Comparison of ENCODE assay signal across 14 cellular contexts in the genomic region with DNA sequence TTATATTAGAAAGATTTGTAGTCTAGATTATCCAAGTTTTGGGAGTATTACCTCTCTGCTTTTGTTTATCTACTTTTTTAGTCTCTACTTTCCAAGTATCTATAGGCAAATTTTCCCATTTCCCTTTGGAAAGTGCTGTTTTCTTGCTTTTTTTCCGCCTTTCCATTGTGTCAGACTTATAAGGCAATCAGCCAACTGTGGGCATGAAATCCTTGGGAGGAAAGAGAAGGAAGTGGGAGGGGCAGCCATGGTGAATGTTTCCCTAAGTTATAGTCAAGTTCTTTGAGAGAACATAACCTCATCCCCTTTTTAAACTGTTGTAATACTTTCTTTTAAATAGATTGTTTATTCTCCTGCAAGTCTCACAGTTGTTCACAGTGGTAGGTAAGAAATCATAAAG. TPM values are rescaled to one million over a fixed set of nuclear protein-coding genes. Genes with fewer than 3 reads are reported as not detected.
DNase-seq lines count a peak whose midpoint lies in the region; ATAC-seq and TF ChIP-seq lines count a peak whose summit lies in the region.
"Had no signal": no experiment of that assay in that cellular context is flagged by ENCODE, and none has a peak within 500 bp of the region (broad histone marks: within the 10 kb centered on the region; RNA-seq: fewer than 3 reads in every experiment).

No MANE protein-coding gene starts in this region.

- no peak for ATAC-seq in IMR-90 (ENCODE audit: low read depth)
- ATAC-seq: activated naive CD4-positive, alpha-beta T cell treated with anti-CD3 and anti-CD28 coated beads, Interleukin-2, amount 50 U/mL, for 72 hours had no signal

- peak overlapping the region in 4 of 7 donors; percentile 32 to 84 (median 56) for H3K27ac Mint-ChIP-seq in CD14-positive monocyte
- H3K27ac Mint-ChIP-seq in activated CD4-positive, alpha-beta memory T cell treated with anti-CD3 and anti-CD28 coated beads for 36 hours = no peak overlapping the region
- H3K27ac Mint-ChIP-seq: activated CD4-positive, alpha-beta memory T cell treated with anti-CD3 and anti-CD28 coated beads, Interleukin-2, amount 10 ng/mL, durations not matched to agents 7 days and 5 days; activated naive CD4-positive, alpha-beta T cell treated with anti-CD3 and anti-CD28 coated beads, Interleukin-2, amount 50 U/mL, for 72 hours had no signal

- H3K56ac ChIP-seq in IMR-90 (ENCODE audit: extremely low read depth, insufficient read depth, low read length) = no peak overlapping the region
- H3K56ac ChIP-seq in mesendoderm (ENCODE audit: low read length) = no peak overlapping the region

- peaks cover 9% of the 10 kb centered on the region; the same call in 1 of the 2 replicates for H3K36me3 ChIP-seq in IMR-90 (ENCODE audit: control insufficient read depth, insufficient read depth, low read length)
- H3K36me3 ChIP-seq in mesendoderm (ENCODE audit: control insufficient read depth, insufficient read depth, low read length) = no peaks in the 10 kb centered on the region
- no peaks in the 10 kb centered on the region for H3K36me3 ChIP-seq in H7 (replicated peaks; ENCODE audit: control insufficient read depth, insufficient read depth, low read length)

- in situ Hi-C loops in IMR-90 (cut with MboI; ENCODE audit: low sequenced_read_pairs) = no loop called here

- no peak overlapping the region for H3K14ac ChIP-seq in IMR-90 (replicated peaks; ENCODE audit: low read depth, low read length)

- no peak overlapping the region for H2BK15ac ChIP-seq in IMR-90 (ENCODE audit: low read depth, low read length)
- no peak overlapping the region for H2BK15ac ChIP-seq in mesendoderm (replicated peaks; ENCODE audit: low read depth)

- no peak overlapping the region for H3K18ac ChIP-seq in IMR-90 (ENCODE audit: low read depth, low read length)
- no peak overlapping the region for H3K18ac ChIP-seq in mesendoderm (ENCODE audit: low read length)

- no peak overlapping the region for H3K27ac ChIP-seq in IMR-90 (ENCODE audit: insufficient read depth, low read length)
- no peak overlapping the region for H3K27ac ChIP-seq in mesendoderm (ENCODE audit: low read depth, low read length)

- H3K27me3 Mint-ChIP-seq in CD14-positive monocyte (ENCODE audit: low read depth in 3 of 3) = no peaks in the 10 kb centered on the region
- H3K27me3 Mint-ChIP-seq in activated CD4-positive, alpha-beta memory T cell treated with anti-CD3 and anti-CD28 coated beads for 36 hours = no peaks in the 10 kb centered on the region
- H3K27me3 Mint-ChIP-seq: activated CD4-positive, alpha-beta memory T cell treated with anti-CD3 and anti-CD28 coated beads, Interleukin-2, amount 10 ng/mL, durations not matched to agents 7 days and 5 days had no signal

- H2AFZ ChIP-seq in IMR-90 (replicated peaks; ENCODE audit: low read length, poor library complexity) = no peak overlapping the region

- CTCF ChIA-PET in IMR-90 (lab: Yijun Ruan, JAX) = no interaction called here
- CTCF ChIA-PET in activated CD4-positive, alpha-beta memory T cell treated with anti-CD3 and anti-CD28 coated beads for 36 hours (lab: Charles Lee) = no interaction called here

- TF ChIP-seq CTCF in CD14-positive monocyte (IDR thresholded peaks at IDR 0.05) (no peak), IMR-90 (conservative IDR thresholded peaks at IDR 0.05; ENCODE audit: low read depth, low read length) (no peak), cardiac fibroblast (IDR thresholded peaks at IDR 0.05; ENCODE audit: low read depth, low read length) (no peak)

- H2AK9ac ChIP-seq in IMR-90 (replicated peaks; ENCODE audit: low read depth, low read length, poor library complexity) = no peak overlapping the region

- no peak overlapping the region for H4K8ac ChIP-seq in IMR-90 (ENCODE audit: low read depth in 2 of 2, low read length in 2 of 2)
- no peak overlapping the region for H4K8ac ChIP-seq in mesendoderm (ENCODE audit: low read depth, low read length)

- WGBS in IMR-90 (ENCODE audit: extremely low coverage in 2 of 2, insufficient read length in 1 of 2), 2 experiments = no CpG with 5 or more reads among the region's 1 CpG
- no CpG with 5 or more reads among the region's 1 CpG for WGBS in mesendoderm (ENCODE audit: extremely low coverage, insufficient coverage, low lambda C conversion rate)

- no peak overlapping the region for H2BK20ac ChIP-seq in IMR-90 (ENCODE audit: low read depth, low read length)

- H3K4me1 Mint-ChIP-seq in CD14-positive monocyte = peaks cover 45% of the 10 kb centered on the region
- H3K4me1 Mint-ChIP-seq in activated CD4-positive, alpha-beta memory T cell treated with anti-CD3 and anti-CD28 coated beads for 36 hours (ENCODE audit: low read depth) = peaks cover 43% of the 10 kb centered on the region

- H2BK5ac ChIP-seq in IMR-90 (ENCODE audit: low read depth, low read length, poor library complexity, severe bottlenecking) (no peak overlapping the region), mesendoderm (ENCODE audit: low read length) (no peak overlapping the region)

- peak overlapping the region in 1 of 2 donors; percentile 41 for H3K4me3 Mint-ChIP-seq in CD14-positive monocyte
- no peak overlapping the region for H3K4me3 Mint-ChIP-seq in activated CD4-positive, alpha-beta memory T cell treated with anti-CD3 and anti-CD28 coated beads for 36 hours
- H3K4me3 Mint-ChIP-seq: activated CD4-positive, alpha-beta memory T cell treated with anti-CD3 and anti-CD28 coated beads, Interleukin-2, amount 10 ng/mL, durations not matched to agents 7 days and 5 days had no signal

- no peak overlapping the region for H2BK120ac ChIP-seq in IMR-90 (ENCODE audit: low read depth, low read length)
- H2BK120ac ChIP-seq in mesendoderm (ENCODE audit: low read depth, low read length) = no peak overlapping the region

- H4K5ac ChIP-seq in IMR-90 (ENCODE audit: low read depth, low read length) (no peak overlapping the region), mesendoderm (ENCODE audit: low read length) (no peak overlapping the region)

- H2AK5ac ChIP-seq in IMR-90 (ENCODE audit: low read depth, low read length) = no peak overlapping the region
- no peak overlapping the region for H2AK5ac ChIP-seq in mesendoderm (ENCODE audit: low read length)

- no peaks in the 10 kb centered on the region for H3K27me3 ChIP-seq in IMR-90 (ENCODE audit: control insufficient read depth, insufficient read depth, low read length)
- no peaks in the 10 kb centered on the region for H3K27me3 ChIP-seq in mesendoderm (ENCODE audit: insufficient read depth, low read length, poor library complexity)
- no peaks in the 10 kb centered on the region for H3K27me3 ChIP-seq in H7 (ENCODE audit: control insufficient read depth, insufficient read depth, low read length)
- H3K27me3 ChIP-seq: heart right ventricle had no signal

- H3K9me1 ChIP-seq in IMR-90 (ENCODE audit: insufficient read depth, low read length) = peaks cover 10% of the 10 kb centered on the region

- BruUV-seq in IMR-90 (replicated peaks; lab: Mats Ljungman, UMichigan) = no TSS peak

- no peak overlapping the region for H4K91ac ChIP-seq in IMR-90 (ENCODE audit: insufficient read depth, low read depth, low read length)

- H3K79me2 ChIP-seq in mesendoderm (ENCODE audit: control insufficient read depth, insufficient read depth, low read length) = peaks cover 11% of the 10 kb centered on the region

- no peak overlapping the region for H3K4ac ChIP-seq in IMR-90 (ENCODE audit: low read depth, low read length)
- H3K4ac ChIP-seq in mesendoderm (ENCODE audit: low read depth, low read length) = no peak overlapping the region

- intact Hi-C loops in CD14-positive monocyte (cut with micrococcal nuclease) (no loop called here), IMR-90 (cut with micrococcal nuclease) (loop anchor here (5.0 kb wide), 1 partner anchor 34 kb away; no protein-coding TSS in a partner anchor)
- intact Hi-C loops in activated CD4-positive, alpha-beta memory T cell treated with anti-CD3 and anti-CD28 coated beads for 36 hours (cut with micrococcal nuclease) = loop anchor here (5.0 kb wide), 1 partner anchor 49 kb away; no protein-coding TSS in a partner anchor

- TF ChIP-seq POLR2A in IMR-90 (IDR thresholded peaks at IDR 0.05; ENCODE audit: low read depth, low read length) = no peak

- peaks cover 4 to 27% (median 14%) of the 10 kb centered on the region in 7 donors for H3K9me3 Mint-ChIP-seq in CD14-positive monocyte
- peaks cover 30% of the 10 kb centered on the region for H3K9me3 Mint-ChIP-seq in activated CD4-positive, alpha-beta memory T cell treated with anti-CD3 and anti-CD28 coated beads for 36 hours

- H3K4me3 ChIP-seq in IMR-90 (ENCODE audit: insufficient read depth, low read depth, low read length) (no peak overlapping the region), cardiac fibroblast (replicated peaks in 1 of 2; ENCODE audit: low read depth in 2 of 2, low read length in 2 of 2) (no peak overlapping the region), mesendoderm (ENCODE audit: low read length) (no peak overlapping the region), H7 (ENCODE audit: insufficient read depth, low read depth, low read length) (no peak overlapping the region)
- H3K4me3 ChIP-seq: heart right ventricle had no signal

- H3K23ac ChIP-seq in IMR-90 (ENCODE audit: low read depth, low read length) (no peak overlapping the region), mesendoderm (ENCODE audit: low read length) (no peak overlapping the region)

- peaks cover 34 to 47% of the 10 kb centered on the region in 2 donors for H3K36me3 Mint-ChIP-seq in CD14-positive monocyte
- peaks cover 46% of the 10 kb centered on the region for H3K36me3 Mint-ChIP-seq in activated CD4-positive, alpha-beta memory T cell treated with anti-CD3 and anti-CD28 coated beads for 36 hours

- no peak for TF ChIP-seq RAD21 in IMR-90 (IDR thresholded peaks at IDR 0.05; ENCODE audit: low read length)

- H3K9me3 ChIP-seq in IMR-90 (ENCODE audit: control insufficient read depth, insufficient read depth, low read length) = peaks cover 12% of the 10 kb centered on the region

- H3K79me1 ChIP-seq in IMR-90 (ENCODE audit: low read depth in 1 of 2, low read length in 2 of 2) (peaks cover 18 to 43% of the 10 kb centered on the region in 2 experiments), mesendoderm (ENCODE audit: low read length) (peaks cover 2% of the 10 kb centered on the region)

- dilution Hi-C loops in IMR-90 (cut with HindIII; ENCODE audit: low sequenced_read_pairs, unreplicated experiment) = no loop called here

- H4K20me1 ChIP-seq in IMR-90 (ENCODE audit: insufficient read depth, low read length) = peaks cover 71% of the 10 kb centered on the region

- H3K9ac ChIP-seq in IMR-90 (ENCODE audit: low read depth, low read length) = no peak overlapping the region
- H3K9ac ChIP-seq in mesendoderm (ENCODE audit: low read length) = no peak overlapping the region

- H3K4me2 ChIP-seq in IMR-90 (ENCODE audit: low read depth, low read length) (no peak overlapping the region), mesendoderm (ENCODE audit: low read length) (no peak overlapping the region)

- DNase-seq in CD14-positive monocyte (ENCODE audit: low spot score) (no peak), IMR-90 (peak; percentile 33), cardiac fibroblast (ENCODE audit: low read depth in 2 of 2) (peak; percentile 61 to 62), mesendoderm (peak; percentile 43), H7 (no peak), NCI-H2107 treated with DMSO at 0.1 percent for 48 hours (lab: John Stamatoyannopoulos, UW; ENCODE audit: unreplicated experiment) (no peak)
- no peak for DNase-seq in activated CD4-positive, alpha-beta memory T cell treated with anti-CD3 and anti-CD28 coated beads for 36 hours
- DNase-seq in activated effector memory CD4-positive, alpha-beta T cell treated with anti-CD3 and anti-CD28 coated beads, Interleukin-2, amount 50 U/mL, for 16 hours = no peak
- DNase-seq: activated CD4-positive, alpha-beta memory T cell treated with anti-CD3 and anti-CD28 coated beads, Interleukin-2, amount 10 ng/mL, durations not matched to agents 7 days and 5 days; NCI-H345; stimulated activated CD4-positive, alpha-beta T cell treated with anti-CD3 and anti-CD28 coated beads, Interleukin-4, amount 100 ng/mL, for 1 hour; stimulated activated naive CD4-positive, alpha-beta T cell treated with Interleukin-2 at 50 U/mL for 16 hours had no signal

- POLR2A ChIA-PET in IMR-90 (lab: Charles Lee; ENCODE audit: unreplicated experiment) = no interaction called here
- POLR2A ChIA-PET in activated CD4-positive, alpha-beta memory T cell treated with anti-CD3 and anti-CD28 coated beads for 36 hours (lab: Charles Lee) = no interaction called here

- H3K4me1 ChIP-seq in IMR-90 (ENCODE audit: control insufficient read depth, insufficient read depth, low read length) (peaks cover 5% of the 10 kb centered on the region; the same call in 1 of the 2 replicates), mesendoderm (ENCODE audit: control insufficient read depth, low read depth, low read length) (peaks cover 5% of the 10 kb centered on the region)

RNA-seq across cellular contexts. Expression of a gene that starts 52.6 kb away (rescaled TPM):
- polyA plus RNA-seq in CD14-positive monocyte (10 to 100 TPM; 37.7 to 57.6 TPM), IMR-90 (2012; rRNA removed) (12.0 and 14.5 TPM in 2 replicates)
- total RNA-seq in IMR-90 (2012; rRNA removed) = 38.9 and 88.0 TPM in 2 replicates
- polyA plus RNA-seq in IMR-90 (2012; cell fraction: cytosol; rRNA removed) = 2.1 and 2.9 TPM in 2 replicates
- 2.0 and 15.2 TPM in 2 replicates for polyA plus RNA-seq in IMR-90 (2012; cell fraction: nucleus; rRNA removed; ENCODE audit: low replicate concordance)
- polyA plus RNA-seq in mesendoderm (2013, experiment 1 of 2) = 18.5 TPM
- polyA plus RNA-seq in mesendoderm (2013, experiment 2 of 2) = 18.1 TPM
- total RNA-seq in activated CD4-positive, alpha-beta memory T cell treated with anti-CD3 and anti-CD28 coated beads for 36 hours = 10 to 100 TPM; 31.9 to 36.8 TPM
- 25.5 and 53.6 TPM in 2 replicates for total RNA-seq in H7 (2014; rRNA removed; shearing (Covaris generic))

RNA-seq across cellular contexts. Expression of a gene that starts 52.7 kb away (rescaled TPM):
- polyA plus RNA-seq in CD14-positive monocyte = under 1 TPM; 0.12 to 0.23 TPM
- total RNA-seq in IMR-90 (2012; rRNA removed) = 0.36 and 0.56 TPM in 2 replicates
- 0.26 and 0.36 TPM in 2 replicates for polyA plus RNA-seq in IMR-90 (2012; rRNA removed)
- 0.22 and 0.39 TPM in 2 replicates for polyA plus RNA-seq in IMR-90 (2012; cell fraction: cytosol; rRNA removed)
- polyA plus RNA-seq in IMR-90 (2012; cell fraction: nucleus; rRNA removed; ENCODE audit: low replicate concordance) = 0.11 and 0.18 TPM in 2 replicates
- 0.11 TPM for polyA plus RNA-seq in mesendoderm (2013, experiment 1 of 2)
- polyA plus RNA-seq in mesendoderm (2013, experiment 2 of 2) = 0.15 TPM
- total RNA-seq in activated CD4-positive, alpha-beta memory T cell treated with anti-CD3 and anti-CD28 coated beads for 36 hours = under 1 TPM; 0.19 to 0.29 TPM
- total RNA-seq in H7 (2014; rRNA removed; shearing (Covaris generic)) = 0.10 and 0.15 TPM in 2 replicates

Comparison
In these comparisons a context has a peak if more than half of its experiments do, and no peak if none do; other contexts are left out.
1. DNase-seq: peak in IMR-90 (single experiment), cardiac fibroblast (2 of 2) and mesendoderm (single experiment); none in CD14-positive monocyte (single experiment), activated CD4-positive, alpha-beta memory T cell treated with anti-CD3 and anti-CD28 coated beads for 36 hours (single experiment), H7 (single experiment), activated effector memory CD4-positive, alpha-beta T cell treated with anti-CD3 and anti-CD28 coated beads, Interleukin-2, amount 50 U/mL, for 16 hours (single experiment) and NCI-H2107 treated with DMSO at 0.1 percent for 48 hours (single experiment).
2. intact Hi-C loops: an anchor here in IMR-90 (5.0 kb wide) and activated CD4-positive, alpha-beta memory T cell treated with anti-CD3 and anti-CD28 coated beads for 36 hours (5.0 kb wide); none called in CD14-positive monocyte.